Comparison of ENCODE assay signal across 8 cellular contexts in genomic region chr2:85539361-85540130, GRCh38. TPM values are rescaled to one million over a fixed set of nuclear protein-coding genes. Genes with fewer than 3 reads are reported as not detected.
DNase-seq lines count a peak whose midpoint lies in the region; ATAC-seq, FAIRE-seq and TF ChIP-seq lines count a peak whose summit lies in the region.

No MANE protein-coding gene starts in this region.

- H3K4me3 ChIP-seq in A549: peak overlapping the region; percentile 98
- H3K4me3 ChIP-seq in OCI-LY1 (ENCODE audit: low read depth, low read length, poor library complexity, severe bottlenecking): peak overlapping the region; percentile 99
- peak overlapping the region; percentile 86 for H3K4me3 ChIP-seq in fibroblast of mammary gland (ENCODE audit: control insufficient read depth, low read depth, low read length)

- peaks cover 55% of the 10 kb centered on the region for H3K36me3 ChIP-seq in OCI-LY1 (ENCODE audit: insufficient read depth, low read length)

- no peak for FAIRE-seq in A549 (lab: Jason Lieb, UNC)

- no peak for TF ChIP-seq POLR2A in A549 (IDR thresholded peaks at IDR 0.05; ENCODE audit: low read length)
- no peak for TF ChIP-seq POLR2A in GM18505 (IDR thresholded peaks at IDR 0.05; ENCODE audit: borderline replicate concordance, extremely low read depth, insufficient read depth, insufficient read length)

- intact Hi-C loops in natural killer cell (cut with micrococcal nuclease): loop anchor here (5.0 kb wide), 1 partner anchor 132 kb away; no protein-coding TSS in a partner anchor

- no peak for TF ChIP-seq EP300 in A549 (IDR thresholded peaks at IDR 0.05)

- H3K9ac ChIP-seq in OCI-LY1 (ENCODE audit: low read length): peak overlapping the region; percentile 100

- TF ChIP-seq RAD21 in A549 (conservative IDR thresholded peaks at IDR 0.05 in 1 of 2, IDR thresholded peaks at IDR 0.05 in 1 of 2): no peak; a peak in 1 of 5 replicates

- H3K9me3 ChIP-seq in A549 (no peaks in the 10 kb centered on the region), OCI-LY1 (ENCODE audit: low read length) (no peaks in the 10 kb centered on the region)

- CTCF ChIA-PET in A549 (lab: Yijun Ruan, JAX): interaction anchor here (0.7 to 35.5 kb wide), 19 partner anchors 13 to 185 kb away, joined by 3 to 1185 read pairs (median 5); partner anchors contain the start of genes CAPG, ELMOD3, RETSAT and SH2D6

- peak overlapping the region; percentile 92 for H3K4me2 ChIP-seq in A549
- H3K4me2 ChIP-seq in OCI-LY1 (ENCODE audit: low read length): peak overlapping the region; percentile 90

- DNase-seq in A549 (ENCODE audit: low read depth in 1 of 2, low spot score in 1 of 2): peak; percentile 40 to 83
- peak; percentile 56 for DNase-seq in activated T-helper 1 cell treated with Interleukin-2 at 50 U/mL for 16 hours (ENCODE audit: low read depth)
- peak; percentile 56 for DNase-seq in fibroblast of mammary gland (ENCODE audit: low read depth)
- peak; percentile 68 for DNase-seq in natural killer cell
- peak; percentile 79 for DNase-seq in stimulated activated naive CD4-positive, alpha-beta T cell treated with Interleukin-2 at 50 U/mL for 16 hours (lab: John Stamatoyannopoulos, UW)

- H3K27me3 Mint-ChIP-seq in natural killer cell (ENCODE audit: low read depth in 2 of 2): no peaks in the 10 kb centered on the region

- POLR2A ChIA-PET in A549 (lab: Yijun Ruan, JAX): interaction anchor here (0.5 to 8.8 kb wide), 34 partner anchors 8 to 185 kb away, joined by 3 to 261 read pairs (median 10); partner anchors contain the start of genes C2orf68, ELMOD3, GGCX and RETSAT

- 0 out of 2 replicates have a peak, but pooled peaks cover 3% of the 10 kb centered on the region for H4K20me1 ChIP-seq in OCI-LY1 (ENCODE audit: insufficient read depth, low read length)

- H3K27me3 ChIP-seq in OCI-LY1 (ENCODE audit: insufficient read depth, low read length): no peaks in the 10 kb centered on the region

- H3K79me2 ChIP-seq in OCI-LY1 (ENCODE audit: insufficient read depth, low read length): peaks cover 26% of the 10 kb centered on the region

- no peak for TF ChIP-seq CTCF in A549 (IDR thresholded peaks at IDR 0.05)
- no peak for TF ChIP-seq CTCF in OCI-LY1 (IDR thresholded peaks at IDR 0.05; ENCODE audit: low read length)
- TF ChIP-seq CTCF in fibroblast of mammary gland (conservative IDR thresholded peaks at IDR 0.05; ENCODE audit: control insufficient read depth, insufficient read depth, low read depth, low read length): no peak
- TF ChIP-seq CTCF in natural killer cell (IDR thresholded peaks at IDR 0.05): no peak

- peaks cover 54% of the 10 kb centered on the region for H3K4me1 ChIP-seq in A549
- peaks cover 30% of the 10 kb centered on the region for H3K4me1 ChIP-seq in OCI-LY1 (ENCODE audit: insufficient read depth, low read length, severe bottlenecking)

- peak overlapping the region; percentile 95 for H3K4me3 Mint-ChIP-seq in natural killer cell

- peak overlapping the region; percentile 98 to 100 for H3K27ac ChIP-seq in A549
- peak overlapping the region; percentile 84 for H3K27ac ChIP-seq in OCI-LY1 (ENCODE audit: low read depth, low read length, poor library complexity, severe bottlenecking)

- no peak overlapping the region for H2AFZ ChIP-seq in OCI-LY1 (ENCODE audit: low read length)

- peaks cover 30% of the 10 kb centered on the region for H3K36me3 Mint-ChIP-seq in natural killer cell

- no peaks in the 10 kb centered on the region for H3K9me2 ChIP-seq in OCI-LY1 (ENCODE audit: low read depth, low read length)

- H3K9me3 Mint-ChIP-seq in natural killer cell: no peaks in the 10 kb centered on the region

- peaks cover 38 to 47% of the 10 kb centered on the region in 2 donors for H3K4me1 Mint-ChIP-seq in natural killer cell

- ATAC-seq in A549: peak; percentile 14 to 52
- ATAC-seq in GM18505 (IDR thresholded peaks at IDR 0.05; ENCODE audit: unreplicated experiment): peak; percentile 29
- peak; percentile 35 for ATAC-seq in HG03045 (IDR thresholded peaks at IDR 0.05; ENCODE audit: unreplicated experiment)
- peak; percentile 64 to 82 (median 64) for ATAC-seq in natural killer cell

- peak overlapping the region; percentile 89 to 90 for H3K27ac Mint-ChIP-seq in natural killer cell

- H3F3A ChIP-seq in OCI-LY1 (ENCODE audit: insufficient read depth, low read length): peaks cover 9% of the 10 kb centered on the region; the same call in 1 of the 2 replicates

- 2% methylated on average over 33 of the region's 67 CpGs for WGBS in A549 (ENCODE audit: missing lambda C conversion rate)

TF ChIP-seq in A549, 52 proteins besides CTCF, POLR2A, EP300 and RAD21 (continues in another document):
- peak; percentile 50; the same call in 1 of the 2 replicates for TF ChIP-seq HMGXB4 (CRISPR knock-in tag; IDR thresholded peaks at IDR 0.05; ENCODE audit: borderline replicate concordance)
- peak; percentile 100 for TF ChIP-seq MAX (IDR thresholded peaks at IDR 0.05)
- peak; percentile 65; the same call in 1 of the 2 replicates for TF ChIP-seq FOSB (CRISPR knock-in tag; IDR thresholded peaks at IDR 0.05)
- 0 out of 2 replicates have a peak, but pooled peaks have one; percentile 23 for TF ChIP-seq HOXA7 (CRISPR knock-in tag; IDR thresholded peaks at IDR 0.05)
- TF ChIP-seq JUN (IDR thresholded peaks at IDR 0.05): peak; percentile 87 to 92; a peak in 4 of 5 replicates
- TF ChIP-seq FOXS1 (CRISPR knock-in tag; IDR thresholded peaks at IDR 0.05): 0 out of 2 replicates have a peak, but pooled peaks have one; percentile 14
- peak; percentile 77 for TF ChIP-seq PHF8 (IDR thresholded peaks at IDR 0.05; ENCODE audit: borderline replicate concordance, low read depth)
- peak; percentile 86; the same call in 1 of the 2 replicates for TF ChIP-seq TP53 (CRISPR knock-in tag; IDR thresholded peaks at IDR 0.05)
- TF ChIP-seq CHD2 (IDR thresholded peaks at IDR 0.05; ENCODE audit: low read length, partially characterized antibody): no peak
- peak; percentile 37; the same call in 1 of the 2 replicates for TF ChIP-seq KDM5A (IDR thresholded peaks at IDR 0.05)
- no peak for TF ChIP-seq JUNB (IDR thresholded peaks at IDR 0.05)
- no peak for TF ChIP-seq NR3C1 (IDR thresholded peaks at IDR 0.05)

RNA-seq across cellular contexts. Expression of gene MAT2A, which starts 0.6 kb away (rescaled TPM):
- polyA plus RNA-seq in A549 (2011; rRNA removed): 1,024 and 1,329 TPM in 2 replicates
- 197 and 230 TPM in 2 replicates for polyA plus RNA-seq in A549 (2012; cell fraction: cytosol; rRNA removed)
- 533 and 600 TPM in 2 replicates for polyA plus RNA-seq in A549 (2012; cell fraction: nucleus; rRNA removed)
- polyA plus RNA-seq in A549 (2017; fragmentation: RNase III; extraction: RNeasy Plus Mini Kit Qiagen cat#74134 plus additional on column Dnase treatment): 370 to 430 TPM (median 400 TPM) in 3 replicates
- 421 and 591 TPM in 2 replicates for polyA minus RNA-seq in A549 (2011; rRNA and poly(A)+ RNA removed)
- total RNA-seq in natural killer cell: 100 to 1,000 TPM; 116 to 141 (median 135) TPM

RNA-seq across cellular contexts. Expression of gene GGCX, which starts 21.7 kb away (rescaled TPM):
- 39.0 and 49.6 TPM in 2 replicates for polyA plus RNA-seq in A549 (2011; rRNA removed)
- 49.1 and 53.4 TPM in 2 replicates for polyA plus RNA-seq in A549 (2012; cell fraction: cytosol; rRNA removed)
- 69.5 and 77.4 TPM in 2 replicates for polyA plus RNA-seq in A549 (2012; cell fraction: nucleus; rRNA removed)
- 48.7 to 58.5 TPM (median 55.1 TPM) in 3 replicates for polyA plus RNA-seq in A549 (2017; fragmentation: RNase III; extraction: RNeasy Plus Mini Kit Qiagen cat#74134 plus additional on column Dnase treatment)
- 99.1 and 106 TPM in 2 replicates for polyA minus RNA-seq in A549 (2011; rRNA and poly(A)+ RNA removed)
- 10 to 100 TPM; 21.3 to 21.7 (median 21.4) TPM for total RNA-seq in natural killer cell

RNA-seq across cellular contexts. Expression of gene VAMP8, which starts 37.8 kb away (rescaled TPM):
- polyA plus RNA-seq in A549 (2011; rRNA removed): 38.3 and 41.1 TPM in 2 replicates
- 21.5 and 24.5 TPM in 2 replicates for polyA plus RNA-seq in A549 (2012; cell fraction: cytosol; rRNA removed)
- 5.7 and 12.5 TPM in 2 replicates for polyA plus RNA-seq in A549 (2012; cell fraction: nucleus; rRNA removed)
- 17.7 to 22.4 TPM (median 18.5 TPM) in 3 replicates for polyA plus RNA-seq in A549 (2017; fragmentation: RNase III; extraction: RNeasy Plus Mini Kit Qiagen cat#74134 plus additional on column Dnase treatment)
- 8.3 and 8.7 TPM in 2 replicates for polyA minus RNA-seq in A549 (2011; rRNA and poly(A)+ RNA removed)
- total RNA-seq in natural killer cell: 100 to 1,000 TPM; 105 to 116 (median 111) TPM

RNA-seq across cellular contexts. Expression of gene VAMP5, which starts 44.7 kb away (rescaled TPM):
- polyA plus RNA-seq in A549 (2011; rRNA removed): 0.16 and 0.67 TPM in 2 replicates
- polyA plus RNA-seq in A549 (2012; cell fraction: cytosol; rRNA removed): 0.10 and 0.25 TPM in 2 replicates
- polyA plus RNA-seq in A549 (2012; cell fraction: nucleus; rRNA removed): 0.29 and 0.95 TPM in 2 replicates
- polyA plus RNA-seq in A549 (2017; fragmentation: RNase III; extraction: RNeasy Plus Mini Kit Qiagen cat#74134 plus additional on column Dnase treatment): not detected in 3 replicates
- polyA minus RNA-seq in A549 (2011; rRNA and poly(A)+ RNA removed): 0.58 TPM in 1 of 2 replicates, not detected in the other
- total RNA-seq in natural killer cell: 10 to 100 TPM; 35.0 to 50.7 (median 36.7) TPM

RNA-seq across cellular contexts. Expression of gene RNF181, which starts 56.0 kb away (rescaled TPM):
- polyA plus RNA-seq in A549 (2011; rRNA removed) (287 and 366 TPM in 2 replicates), A549 (2017; fragmentation: RNase III; extraction: RNeasy Plus Mini Kit Qiagen cat#74134 plus additional on column Dnase treatment) (182 to 199 TPM (median 189 TPM) in 3 replicates)
- 318 and 381 TPM in 2 replicates for polyA plus RNA-seq in A549 (2012; cell fraction: cytosol; rRNA removed)
- polyA plus RNA-seq in A549 (2012; cell fraction: nucleus; rRNA removed): 260 and 338 TPM in 2 replicates
- polyA minus RNA-seq in A549 (2011; rRNA and poly(A)+ RNA removed): 111 and 217 TPM in 2 replicates
- total RNA-seq in natural killer cell: 10 to 100 TPM; 65.0 to 75.0 (median 66.7) TPM

Comparison
In these comparisons a context has a peak if more than half of its experiments do, and no peak if none do; other contexts are left out.
1. Peak in every context shown above with its lines: DNase-seq, ATAC-seq, H3K4me3 ChIP-seq and H3K27ac ChIP-seq.